ENCODE assay signal across 22 cellular contexts in the genomic region with DNA sequence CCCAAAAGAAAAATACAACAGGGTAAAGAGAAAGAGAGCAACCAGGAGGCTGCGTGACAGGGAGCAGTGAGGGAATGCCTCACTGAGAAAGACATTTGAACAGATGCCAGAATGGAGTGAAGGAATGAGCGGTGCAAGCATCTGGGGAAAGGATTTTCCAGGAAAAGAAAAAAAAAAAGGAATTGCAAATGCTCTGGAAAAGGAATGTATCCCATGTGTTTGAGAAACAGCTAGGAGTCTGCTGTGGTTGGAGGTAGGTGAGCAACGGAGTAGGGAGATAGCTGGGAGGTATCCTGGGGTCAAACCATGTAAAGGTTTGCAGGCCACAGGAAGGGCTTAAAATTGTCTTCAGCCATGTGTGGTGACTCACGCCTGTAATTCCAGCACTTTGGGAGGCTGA. TPM values are rescaled to one million over a fixed set of nuclear protein-coding genes. Genes with fewer than 3 reads are reported as not detected.
DNase-seq lines count a peak whose midpoint lies in the region; ATAC-seq and TF ChIP-seq lines count a peak whose summit lies in the region.
"Had no signal": no experiment of that assay in that cellular context is flagged by ENCODE, and none has a peak within 500 bp of the region (broad histone marks: within the 10 kb centered on the region; RNA-seq: fewer than 3 reads in every experiment).

No MANE protein-coding gene starts in this region.

- DNase-seq in AG20443 (ENCODE audit: low spot score) (peak; percentile 29), Daoy (ENCODE audit: low read depth) (peak; percentile 21), amniotic epithelial cell (ENCODE audit: low read depth) (peak; percentile 29), mesothelial cell of epicardium (ENCODE audit: low spot score in 2 of 2, unreplicated experiment in 2 of 2) (no peak), ovary (no peak), 8988T (no peak), left lobe of liver (ENCODE audit: low spot score) (no peak)
- DNase-seq: C1 segment of cervical spinal cord; cerebellar nuclear complex; DMS53; endodermal cell; left ventricle myocardium inferior; NCI-H1092 treated with DMSO at 0.1 percent for 48 hours; NCI-H2171; NCI-H82; Peyer's patch; stimulated activated CD4-positive, alpha-beta T cell treated with anti-CD3 and anti-CD28 coated beads, Interleukin-4, amount 100 ng/mL, for 24 hours had no signal

- no peak for TF ChIP-seq EP300 in ovary (IDR thresholded peaks at IDR 0.05)

- H3K4me1 Mint-ChIP-seq in mesothelial cell of epicardium = peaks cover 4% of the 10 kb centered on the region

- H3K27ac ChIP-seq in ovary = no peak overlapping the region
- H3K27ac ChIP-seq: left ventricle myocardium inferior, Peyer's patch, suprapubic skin had no signal

- no peaks in the 10 kb centered on the region for H3K9me3 ChIP-seq in ovary
- H3K9me3 ChIP-seq: HAP-1, left ventricle myocardium inferior, Peyer's patch, suprapubic skin had no signal

- H3K27me3 ChIP-seq in ovary = no peaks in the 10 kb centered on the region
- H3K27me3 ChIP-seq: Peyer's patch, suprapubic skin had no signal

- TF ChIP-seq CTCF in mesothelial cell of epicardium (IDR thresholded peaks at IDR 0.05; ENCODE audit: unreplicated experiment) (no peak), ovary (IDR thresholded peaks at IDR 0.05) (no peak)

- no peaks in the 10 kb centered on the region for H3K9me3 Mint-ChIP-seq in mesothelial cell of epicardium
- H3K9me3 Mint-ChIP-seq: activated T-helper 1 cell treated with anti-CD3 and anti-CD28 coated beads, Interleukin-12 subunit alpha, Interleukin-12 subunit beta, Interleukin-2, Interleukin-4 antibody, amounts not matched to agents 30 ng/mL and 10 ng/mL and 1 ng/mL, durations not matched to agents 14 hours and 24 hours and 36 hours; endodermal cell had no signal

- ATAC-seq in HG03565 (IDR thresholded peaks at IDR 0.05; ENCODE audit: unreplicated experiment) (no peak), left lobe of liver (no peak)
- ATAC-seq: K562 had no signal

- no peak overlapping the region for H3K4me3 ChIP-seq in ovary
- H3K4me3 ChIP-seq: HAP-1, K562, left ventricle myocardium inferior, Peyer's patch, suprapubic skin had no signal

- H3K4me3 Mint-ChIP-seq in mesothelial cell of epicardium = no peak overlapping the region
- H3K4me3 Mint-ChIP-seq: activated T-helper 1 cell treated with anti-CD3 and anti-CD28 coated beads, Interleukin-12 subunit alpha, Interleukin-12 subunit beta, Interleukin-2, Interleukin-4 antibody, amounts not matched to agents 30 ng/mL and 10 ng/mL and 1 ng/mL, durations not matched to agents 14 hours and 24 hours and 36 hours; endodermal cell had no signal

- peak overlapping the region; percentile 59 for H3K27ac Mint-ChIP-seq in mesothelial cell of epicardium
- H3K27ac Mint-ChIP-seq: activated T-helper 1 cell treated with anti-CD3 and anti-CD28 coated beads, Interleukin-12 subunit alpha, Interleukin-12 subunit beta, Interleukin-2, Interleukin-4 antibody, amounts not matched to agents 30 ng/mL and 10 ng/mL and 1 ng/mL, durations not matched to agents 14 hours and 24 hours and 36 hours; endodermal cell had no signal

- no peaks in the 10 kb centered on the region for H3K36me3 ChIP-seq in ovary
- H3K36me3 ChIP-seq: HAP-1, left ventricle myocardium inferior, Peyer's patch, suprapubic skin had no signal

- no peaks in the 10 kb centered on the region for H3K36me3 Mint-ChIP-seq in mesothelial cell of epicardium

- 38 to 49% (median 38%) methylated on average over 4 of the region's 4 CpGs for WGBS in ovary, 3 donors

- no peaks in the 10 kb centered on the region for H3K27me3 Mint-ChIP-seq in mesothelial cell of epicardium (ENCODE audit: low read depth)

- TF ChIP-seq POLR2A in ovary (IDR thresholded peaks at IDR 0.05) = no peak

- no peaks in the 10 kb centered on the region for H3K4me1 ChIP-seq in ovary (ENCODE audit: insufficient read depth)
- H3K4me1 ChIP-seq: HAP-1, left ventricle myocardium inferior, suprapubic skin had no signal

- intact Hi-C loops in ovary (cut with DNase I) = no loop called here

RNA-seq across cellular contexts. Expression of gene CEMIP2, which starts 23.6 kb away (rescaled TPM):
- total RNA-seq in Daoy (2014; rRNA removed; shearing (Covaris generic)) = 7.5 and 21.5 TPM in 2 replicates
- 111 to 122 TPM (median 114 TPM) in 3 replicates for total RNA-seq in mesothelial cell of epicardium
- total RNA-seq in ovary = 10 to 100 TPM in 5 of 7 donors, 1 to 10 TPM in 2; 7.6 to 91.3 (median 11.2) TPM
- 10 to 100 TPM in 1 of 2 donors, 1 to 10 TPM in 1; 6.3 to 11.0 TPM for polyA plus RNA-seq in ovary
- total RNA-seq in left lobe of liver = 43.3 TPM

Comparison
In these comparisons a context has a peak if more than half of its experiments do, and no peak if none do; other contexts are left out.
1. DNase-seq: peak in AG20443 (single experiment), Daoy (single experiment) and amniotic epithelial cell (single experiment); none in mesothelial cell of epicardium (0 of 2), ovary (0 of 5), 8988T (single experiment) and left lobe of liver (single experiment).